11 cellular contexts compared by ENCODE assay signal in the genomic region with DNA sequence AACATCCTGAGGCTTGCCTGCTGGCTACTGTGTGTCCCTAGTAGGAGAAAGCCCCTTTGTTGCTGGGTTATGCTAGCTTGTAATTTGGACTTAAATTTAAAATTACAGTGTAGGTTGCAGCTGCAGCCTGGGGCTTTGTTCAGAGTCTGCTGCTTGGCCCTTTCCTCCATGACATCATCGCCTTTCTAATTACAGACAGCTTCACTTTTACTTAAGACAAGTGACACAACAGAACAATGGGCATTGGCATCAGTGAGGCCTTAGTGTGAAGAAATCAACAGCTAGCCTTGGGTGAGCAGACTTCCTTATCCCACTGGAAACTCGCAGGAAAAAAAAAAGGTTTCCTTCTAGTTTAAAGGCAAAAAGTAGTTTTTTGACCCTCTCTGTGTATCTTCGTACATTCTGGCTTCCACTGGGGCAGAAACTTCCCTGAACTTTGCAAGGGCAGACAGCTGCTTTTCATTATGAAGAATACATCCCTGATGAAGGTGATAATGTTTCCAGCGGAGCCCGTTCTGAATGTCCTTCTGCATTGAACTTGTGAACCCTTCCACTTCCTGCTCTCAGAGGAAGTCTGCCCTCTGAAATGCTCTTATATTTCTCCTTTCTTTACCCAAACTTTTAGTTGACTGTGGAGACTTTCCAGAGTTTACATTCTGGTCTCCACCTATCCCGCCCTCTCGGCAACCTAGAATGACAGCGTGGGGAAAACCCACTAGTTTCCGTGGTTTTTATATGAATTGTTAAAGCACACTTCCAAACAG.
DNase-seq lines count a peak whose midpoint lies in the region; ATAC-seq, FAIRE-seq and TF ChIP-seq lines count a peak whose summit lies in the region.
"Had no signal": no experiment of that assay in that cellular context is flagged by ENCODE, and none has a peak within 500 bp of the region (broad histone marks: within the 10 kb centered on the region; RNA-seq: fewer than 3 reads in every experiment).

No MANE protein-coding gene starts in this region.

- H3K36me3 ChIP-seq in left ventricle myocardium inferior, result no peaks in the 10 kb centered on the region

- no peaks in the 10 kb centered on the region for H3K27me3 Mint-ChIP-seq in activated CD4-positive, alpha-beta T cell treated with anti-CD3 and anti-CD28 coated beads, Interleukin-2, amount 10 ng/mL, durations not matched to agents 7 days and 5 days

- intact Hi-C loops in left ventricle myocardium inferior (cut with micrococcal nuclease), result no loop called here

- ATAC-seq in stimulated activated naive CD8-positive, alpha-beta T cell treated with anti-CD3 and anti-CD28 coated beads, Interleukin-15, Interleukin-2, amounts not matched to agents 100 U/mL and 50 U/mL, for 24 hours, result peak; percentile 65
- ATAC-seq: Panc1 had no signal

- no peaks in the 10 kb centered on the region for H3K27me3 ChIP-seq in left ventricle myocardium inferior (ENCODE audit: low read depth)

- CTCF ChIA-PET in activated CD4-positive, alpha-beta T cell treated with anti-CD3 and anti-CD28 coated beads, Interleukin-2, amount 10 ng/mL, durations not matched to agents 7 days and 5 days (lab: Charles Lee), result interaction anchor here (1.2 to 1.3 kb wide), 3 partner anchors 19 to 27 kb away, joined by 3 to 5 read pairs (median 3); no protein-coding TSS in a partner anchor

- H3K4me1 ChIP-seq in left ventricle myocardium inferior, result peaks cover 30% of the 10 kb centered on the region

- no peak for FAIRE-seq in HTR-8/SVneo (lab: Jason Lieb, UNC)
- FAIRE-seq: A204.1, islet of Langerhans had no signal

- H3K9me3 ChIP-seq in left ventricle myocardium inferior (replicated peaks), result no peaks in the 10 kb centered on the region

- peak; percentile 10 for DNase-seq in NCI-H1105 treated with DMSO at 0.1 percent for 48 hours (lab: John Stamatoyannopoulos, UW)
- DNase-seq in NCI-H1105 (lab: John Stamatoyannopoulos, UW), result no peak
- DNase-seq in activated CD4-positive, alpha-beta T cell treated with anti-CD3 and anti-CD28 coated beads, Interleukin-2, amount 10 ng/mL, durations not matched to agents 7 days and 5 days, result peak; percentile 10
- no peak for DNase-seq in left ventricle myocardium inferior
- peak; percentile 20 for DNase-seq in stimulated activated naive CD8-positive, alpha-beta T cell treated with anti-CD3 and anti-CD28 coated beads, Interleukin-15, Interleukin-2, amounts not matched to agents 100 U/mL and 50 U/mL, for 24 hours
- DNase-seq in HTR-8/SVneo (ENCODE audit: insufficient read length, low spot score), result no peak
- no peak for DNase-seq in T1000 (lab: John Stamatoyannopoulos, UW)
- no peak for DNase-seq in COLO668 (lab: John Stamatoyannopoulos, UW; ENCODE audit: unreplicated experiment)

- peak overlapping the region; percentile 71 for H3K27ac Mint-ChIP-seq in activated CD4-positive, alpha-beta T cell treated with anti-CD3 and anti-CD28 coated beads, Interleukin-2, amount 10 ng/mL, durations not matched to agents 7 days and 5 days

- peaks cover 16% of the 10 kb centered on the region for H3K4me1 Mint-ChIP-seq in activated CD4-positive, alpha-beta T cell treated with anti-CD3 and anti-CD28 coated beads, Interleukin-2, amount 10 ng/mL, durations not matched to agents 7 days and 5 days

- H3K4me3 Mint-ChIP-seq in activated CD4-positive, alpha-beta T cell treated with anti-CD3 and anti-CD28 coated beads, Interleukin-2, amount 10 ng/mL, durations not matched to agents 7 days and 5 days, result no peak overlapping the region

- TF ChIP-seq CTCF in left ventricle myocardium inferior (IDR thresholded peaks at IDR 0.05; ENCODE audit: borderline replicate concordance), result no peak

- H3K4me3 ChIP-seq in left ventricle myocardium inferior, result no peak overlapping the region

- H3K9me3 Mint-ChIP-seq in activated CD4-positive, alpha-beta T cell treated with anti-CD3 and anti-CD28 coated beads, Interleukin-2, amount 10 ng/mL, durations not matched to agents 7 days and 5 days, result peaks cover 12% of the 10 kb centered on the region

- peaks cover 4% of the 10 kb centered on the region for H3K36me3 Mint-ChIP-seq in activated CD4-positive, alpha-beta T cell treated with anti-CD3 and anti-CD28 coated beads, Interleukin-2, amount 10 ng/mL, durations not matched to agents 7 days and 5 days (ENCODE audit: low read depth)

- peak overlapping the region; percentile 84 for H3K27ac ChIP-seq in left ventricle myocardium inferior (replicated peaks)

- POLR2A ChIA-PET in activated CD4-positive, alpha-beta T cell treated with anti-CD3 and anti-CD28 coated beads, Interleukin-2, amount 10 ng/mL, durations not matched to agents 7 days and 5 days (lab: Charles Lee), result no interaction called here

Comparison
In these comparisons a context has a peak if more than half of its experiments do, and no peak if none do; other contexts are left out.
1. DNase-seq: peak in NCI-H1105 treated with DMSO at 0.1 percent for 48 hours (single experiment), activated CD4-positive, alpha-beta T cell treated with anti-CD3 and anti-CD28 coated beads, Interleukin-2, amount 10 ng/mL, durations not matched to agents 7 days and 5 days (single experiment) and stimulated activated naive CD8-positive, alpha-beta T cell treated with anti-CD3 and anti-CD28 coated beads, Interleukin-15, Interleukin-2, amounts not matched to agents 100 U/mL and 50 U/mL, for 24 hours (single experiment); none in NCI-H1105 (single experiment), left ventricle myocardium inferior (single experiment), HTR-8/SVneo (single experiment), T1000 (single experiment) and COLO668 (single experiment).